In genomic region chr19:17026041-17026658, GRCh38 we compare ENCODE assay signal across 9 cellular contexts. TPM values are rescaled to one million over a fixed set of nuclear protein-coding genes. Genes with fewer than 3 reads are reported as not detected.
DNase-seq lines count a peak whose midpoint lies in the region; ATAC-seq and TF ChIP-seq lines count a peak whose summit lies in the region.
"Had no signal": no experiment of that assay in that cellular context is flagged by ENCODE, and none has a peak within 500 bp of the region (broad histone marks: within the 10 kb centered on the region; RNA-seq: fewer than 3 reads in every experiment).

No MANE protein-coding gene starts in this region.

- no peak overlapping the region for H2BK120ac ChIP-seq in trophoblast cell (ENCODE audit: insufficient read depth, low read length, poor library complexity)

- no peak overlapping the region for H4K12ac ChIP-seq in trophoblast cell (ENCODE audit: low read depth, low read length)

- no peak overlapping the region for H2BK5ac ChIP-seq in trophoblast cell (ENCODE audit: low read depth, low read length, poor library complexity)

- peaks cover 71% of the 10 kb centered on the region for H3K27me3 ChIP-seq in gastroesophageal sphincter
- no peaks in the 10 kb centered on the region for H3K27me3 ChIP-seq in trophoblast cell (ENCODE audit: insufficient read depth, low read length)

- peak overlapping the region; percentile 4 for H2AFZ ChIP-seq in trophoblast cell (ENCODE audit: insufficient read depth, low read length, poor library complexity)

- peaks cover 3% of the 10 kb centered on the region; the same call in 1 of the 2 replicates for H3K4me1 ChIP-seq in ES-I3 (ENCODE audit: insufficient read depth, low read length)
- H3K4me1 ChIP-seq in gastroesophageal sphincter: peaks cover 0 to 17% (median 0%) of the 10 kb centered on the region in 3 donors
- peaks cover 11 to 26% of the 10 kb centered on the region in 2 experiments for H3K4me1 ChIP-seq in trophoblast cell (ENCODE audit: control insufficient read depth in 1 of 2, insufficient read depth in 2 of 2, low read length in 2 of 2)

- peak; percentile 40 for DNase-seq in OCI-M2 (lab: John Stamatoyannopoulos, UW; ENCODE audit: unreplicated experiment)
- DNase-seq in trophoblast cell: peak; percentile 7 to 24
- no peak for DNase-seq in midbrain (lab: John Stamatoyannopoulos, UW)
- DNase-seq in activated CD4-positive, alpha-beta T cell treated with anti-CD3 and anti-CD28 coated beads, Interleukin-2, amount 50 U/mL, for 1 hour: no peak
- no peak for DNase-seq in COLO829 (ENCODE audit: low spot score)
- DNase-seq: NCI-H1436 treated with DMSO at 0.1 percent for 48 hours had no signal

- TF ChIP-seq CTCF in gastroesophageal sphincter (IDR thresholded peaks at IDR 0.05): no peak

- peaks cover 9% of the 10 kb centered on the region for H3K79me1 ChIP-seq in trophoblast cell (ENCODE audit: low read length)

- peak overlapping the region; percentile 100 for H3K4me2 ChIP-seq in trophoblast cell (ENCODE audit: low read length)

- peak overlapping the region; percentile 25 for H4K8ac ChIP-seq in trophoblast cell (ENCODE audit: low read depth, low read length)

- no peaks in the 10 kb centered on the region for H3K79me2 ChIP-seq in trophoblast cell (ENCODE audit: control insufficient read depth, insufficient read depth, low read length, poor library complexity)

- no peak overlapping the region for H3K4ac ChIP-seq in trophoblast cell (ENCODE audit: low read depth, low read length)

- no peak overlapping the region for H2BK12ac ChIP-seq in trophoblast cell (ENCODE audit: low read length)

- no peak overlapping the region for H3K27ac ChIP-seq in gastroesophageal sphincter
- no peak overlapping the region for H3K27ac ChIP-seq in trophoblast cell (ENCODE audit: low read depth, low read length)

- no peak for TF ChIP-seq POLR2A in gastroesophageal sphincter (IDR thresholded peaks at IDR 0.05)

- H3K9ac ChIP-seq in ES-I3 (ENCODE audit: low read depth, low read length): peak overlapping the region; percentile 83
- no peak overlapping the region for H3K9ac ChIP-seq in trophoblast cell (ENCODE audit: low read length)

- H3K9me3 ChIP-seq in ES-I3 (ENCODE audit: control insufficient read depth, insufficient read depth, low read length): no peaks in the 10 kb centered on the region
- peaks cover 0 to 31% (median 0%) of the 10 kb centered on the region in 3 donors for H3K9me3 ChIP-seq in gastroesophageal sphincter
- peaks cover 3% of the 10 kb centered on the region for H3K9me3 ChIP-seq in trophoblast cell (ENCODE audit: insufficient read depth, low read depth, low read length)

- peak overlapping the region; percentile 12 for H3K18ac ChIP-seq in trophoblast cell (ENCODE audit: low read length)

- WGBS in gastroesophageal sphincter (ENCODE audit: low coverage in 1 of 2), 2 donors: 0 to 1% methylated on average over 3 to 10 of the region's 38 CpGs
- no CpG with 5 or more reads among the region's 38 CpGs for WGBS in trophoblast cell (ENCODE audit: extremely low coverage, insufficient coverage, insufficient read length)

- no peak overlapping the region for H4K91ac ChIP-seq in trophoblast cell (ENCODE audit: low read depth, low read length)

- H3K4me3 ChIP-seq in gastroesophageal sphincter (peak overlapping the region in 1 of 2 donors; percentile 34), trophoblast cell (ENCODE audit: low read depth, low read length) (peak overlapping the region; percentile 75)

- H2AK5ac ChIP-seq in trophoblast cell (ENCODE audit: low read length): no peak overlapping the region

- no peak overlapping the region for H3K23ac ChIP-seq in trophoblast cell (ENCODE audit: low read length)

- H3K36me3 ChIP-seq in ES-I3 (ENCODE audit: insufficient read depth, low read length) (no peaks in the 10 kb centered on the region), gastroesophageal sphincter (no peaks in the 10 kb centered on the region), trophoblast cell (ENCODE audit: control insufficient read depth in 1 of 2, insufficient read depth in 2 of 2, low read length in 2 of 2) (no peaks in the 10 kb centered on the region)

- TF ChIP-seq EP300 in gastroesophageal sphincter (IDR thresholded peaks at IDR 0.05): no peak

- H3K14ac ChIP-seq in trophoblast cell (ENCODE audit: low read length): no peak overlapping the region

- ATAC-seq in gastroesophageal sphincter (peak; percentile 13), HG02884 (IDR thresholded peaks at IDR 0.05; ENCODE audit: unreplicated experiment) (no peak)

RNA-seq across cellular contexts. Expression of gene CPAMD8, which starts 0.5 kb away (rescaled TPM):
- 10 to 100 TPM in 1 of 4 donors, 1 to 10 TPM in 3; 6.9 to 12.0 (median 9.2) TPM for total RNA-seq in gastroesophageal sphincter
- 4.6 and 4.8 TPM in 2 replicates for polyA plus RNA-seq in trophoblast cell (2013)

RNA-seq across cellular contexts. Expression of gene HAUS8, which starts 49.1 kb away (rescaled TPM):
- 1 to 10 TPM; 3.2 to 6.4 (median 5.5) TPM for total RNA-seq in gastroesophageal sphincter
- 31.7 and 32.6 TPM in 2 replicates for polyA plus RNA-seq in trophoblast cell (2013)

RNA-seq across cellular contexts. Expression of gene MYO9B, which starts 49.4 kb away (rescaled TPM):
- 10 to 100 TPM; 38.1 to 77.7 (median 66.2) TPM for total RNA-seq in gastroesophageal sphincter
- 64.1 and 65.1 TPM in 2 replicates for polyA plus RNA-seq in trophoblast cell (2013)

Comparison
In these comparisons a context has a peak if more than half of its experiments do, and no peak if none do; other contexts are left out.
1. DNase-seq: peak in OCI-M2 (single experiment) and trophoblast cell (2 of 2); none in midbrain (single experiment), activated CD4-positive, alpha-beta T cell treated with anti-CD3 and anti-CD28 coated beads, Interleukin-2, amount 50 U/mL, for 1 hour (single experiment) and COLO829 (single experiment).